Comparison of ENCODE assay signal across 1 cellular context in the genomic region with DNA sequence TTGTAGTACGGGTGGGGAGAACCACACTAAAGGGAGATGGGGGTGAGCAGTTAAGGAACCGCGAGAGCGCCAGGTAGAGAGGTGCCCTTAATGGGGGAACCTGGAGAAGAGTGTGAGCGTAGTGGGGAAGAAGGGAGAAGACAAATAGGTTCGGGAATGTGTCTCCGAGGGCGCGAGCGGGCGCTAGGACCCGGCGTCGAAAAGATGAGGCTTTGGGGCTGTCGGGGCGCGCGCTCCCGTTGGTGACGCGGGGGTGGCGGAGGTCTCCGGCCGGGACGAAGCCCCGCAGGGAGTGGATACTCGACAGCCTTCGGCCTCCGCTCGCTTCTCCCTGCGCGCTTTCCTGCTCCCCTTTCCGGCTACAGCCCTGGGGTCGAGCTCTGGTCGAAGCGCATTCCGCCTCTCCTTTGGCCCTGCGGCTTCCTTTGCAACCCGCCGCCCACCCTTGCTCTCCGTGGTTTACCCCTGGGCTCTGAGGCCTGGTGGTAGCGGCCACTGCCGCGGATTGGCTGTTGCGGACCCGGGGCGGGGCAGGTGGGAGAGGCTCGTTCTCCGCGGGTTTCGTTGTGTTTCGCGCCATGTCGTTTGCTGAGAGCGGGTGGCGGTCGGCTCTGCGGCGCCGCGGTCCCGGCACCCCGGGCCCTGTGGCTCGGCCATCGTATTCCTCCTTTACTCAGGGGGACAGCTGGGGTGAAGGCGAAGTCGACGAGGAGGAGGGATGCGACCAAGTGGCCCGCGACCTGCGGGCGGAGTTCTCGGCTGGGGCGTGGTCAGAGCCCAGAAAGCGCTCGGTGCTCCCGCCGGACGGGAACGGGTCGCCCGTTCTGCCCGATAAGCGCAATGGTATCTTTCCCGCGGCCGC.
TF ChIP-seq lines count a peak whose summit lies in the region.

Gene ARL6IP6, plus strand, starts transcription at position 574 of the 862 bp plus-strand sequence. Its CDS starts 5 bp downstream, at position 579.

TF ChIP-seq in HepG2, 621 proteins besides CTCF, POLR2A, EP300 and RAD21 (continued from another document and continues in another):
- TF ChIP-seq, protein P1, sequence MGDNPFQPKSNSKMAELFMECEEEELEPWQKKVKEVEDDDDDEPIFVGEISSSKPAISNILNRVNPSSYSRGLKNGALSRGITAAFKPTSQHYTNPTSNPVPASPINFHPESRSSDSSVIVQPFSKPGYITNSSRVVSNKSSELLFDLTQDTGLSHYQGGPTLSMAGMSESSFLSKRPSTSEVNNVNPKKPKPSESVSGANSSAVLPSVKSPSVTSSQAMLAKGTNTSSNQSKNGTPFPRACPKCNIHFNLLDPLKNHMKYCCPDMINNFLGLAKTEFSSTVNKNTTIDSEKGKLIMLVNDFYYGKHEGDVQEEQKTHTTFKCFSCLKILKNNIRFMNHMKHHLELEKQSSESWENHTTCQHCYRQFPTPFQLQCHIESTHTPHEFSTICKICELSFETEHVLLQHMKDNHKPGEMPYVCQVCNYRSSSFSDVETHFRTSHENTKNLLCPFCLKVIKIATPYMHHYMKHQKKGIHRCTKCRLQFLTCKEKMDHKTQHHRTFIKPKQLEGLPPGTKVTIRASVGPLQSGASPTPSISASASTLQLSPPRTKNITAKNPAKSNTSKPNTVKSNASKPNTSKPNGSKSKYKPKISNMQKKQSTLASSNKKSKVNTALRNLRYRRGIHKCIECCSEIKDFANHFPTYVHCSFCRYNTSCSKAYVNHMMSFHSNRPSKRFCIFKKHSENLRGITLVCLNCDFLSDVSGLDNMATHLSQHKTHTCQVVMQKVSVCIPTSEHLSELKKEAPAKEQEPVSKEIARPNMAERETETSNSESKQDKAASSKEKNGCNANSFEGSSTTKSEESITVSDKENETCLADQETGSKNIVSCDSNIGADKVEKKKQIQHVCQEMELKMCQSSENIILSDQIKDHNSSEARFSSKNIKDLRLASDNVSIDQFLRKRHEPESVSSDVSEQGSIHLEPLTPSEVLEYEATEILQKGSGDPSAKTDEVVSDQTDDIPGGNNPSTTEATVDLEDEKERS (CRISPR knock-in tag; IDR thresholded peaks at IDR 0.05): peak; percentile 51; the same call in 1 of the 2 replicates
- no peak for TF ChIP-seq MTA3 (CRISPR knock-in tag; IDR thresholded peaks at IDR 0.05)
- TF ChIP-seq ZMYM3 (CRISPR knock-in tag; IDR thresholded peaks at IDR 0.05): peak; percentile 11; the same call in 1 of the 2 replicates
- TF ChIP-seq, protein P2, sequence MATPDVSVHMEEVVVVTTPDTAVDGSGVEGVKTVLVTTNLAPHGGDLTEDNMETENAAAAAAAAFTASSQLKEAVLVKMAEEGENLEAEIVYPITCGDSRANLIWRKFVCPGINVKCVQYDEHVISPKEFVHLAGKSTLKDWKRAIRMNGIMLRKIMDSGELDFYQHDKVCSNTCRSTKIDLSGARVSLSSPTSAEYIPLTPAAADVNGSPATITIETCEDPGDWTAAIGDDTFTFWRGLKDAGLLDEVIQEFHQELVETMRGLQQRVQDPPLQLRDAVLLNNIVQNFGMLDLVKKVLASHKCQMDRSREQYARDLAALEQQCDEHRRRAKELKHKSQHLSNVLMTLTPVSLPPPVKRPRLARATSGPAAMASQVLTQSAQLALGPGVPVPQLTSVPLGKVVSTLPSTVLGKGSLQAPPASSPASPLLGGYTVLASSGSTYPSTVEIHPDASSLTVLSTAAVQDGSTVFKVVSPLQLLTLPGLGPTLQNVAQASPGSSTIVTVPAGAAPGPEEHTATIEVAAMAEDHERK (CRISPR knock-in tag; IDR thresholded peaks at IDR 0.05; ENCODE audit: low read depth): no peak
- TF ChIP-seq SOX5 (CRISPR knock-in tag; IDR thresholded peaks at IDR 0.05; ENCODE audit: borderline replicate concordance): no peak
- no peak for TF ChIP-seq PCBP2 (optimal IDR thresholded peaks at IDR 0.05; ENCODE audit: low read depth, low read length, poor library complexity, severe bottlenecking)
- no peak for TF ChIP-seq ZNF746 (CRISPR knock-in tag; IDR thresholded peaks at IDR 0.05)
- no peak; the same call in none of the 2 replicates for TF ChIP-seq ZNF724P (CRISPR knock-in tag; IDR thresholded peaks at IDR 0.05; ENCODE audit: borderline replicate concordance)
- TF ChIP-seq SP5 (CRISPR knock-in tag; IDR thresholded peaks at IDR 0.05; ENCODE audit: borderline replicate concordance, low read depth): peak; percentile 94
- TF ChIP-seq NCOA5 (CRISPR knock-in tag; IDR thresholded peaks at IDR 0.05): no peak
- TF ChIP-seq ZNF616 (CRISPR knock-in tag; IDR thresholded peaks at IDR 0.05; ENCODE audit: low read depth): 0 out of 2 replicates have a peak, but pooled peaks have one; percentile 60
- TF ChIP-seq DRAP1 (CRISPR knock-in tag; IDR thresholded peaks at IDR 0.05): peak; percentile 59; the same call in 1 of the 2 replicates
- TF ChIP-seq AFF4 (CRISPR knock-in tag; IDR thresholded peaks at IDR 0.05): no peak
- peak; percentile 62 for TF ChIP-seq TAF15 (IDR thresholded peaks at IDR 0.05; ENCODE audit: low read depth, low read length, poor library complexity, severe bottlenecking)
- no peak for TF ChIP-seq ZNF546 (CRISPR knock-in tag; conservative IDR thresholded peaks at IDR 0.05)
- TF ChIP-seq GATAD1 (CRISPR knock-in tag; IDR thresholded peaks at IDR 0.05): peak; percentile 70
- TF ChIP-seq, protein P3, sequence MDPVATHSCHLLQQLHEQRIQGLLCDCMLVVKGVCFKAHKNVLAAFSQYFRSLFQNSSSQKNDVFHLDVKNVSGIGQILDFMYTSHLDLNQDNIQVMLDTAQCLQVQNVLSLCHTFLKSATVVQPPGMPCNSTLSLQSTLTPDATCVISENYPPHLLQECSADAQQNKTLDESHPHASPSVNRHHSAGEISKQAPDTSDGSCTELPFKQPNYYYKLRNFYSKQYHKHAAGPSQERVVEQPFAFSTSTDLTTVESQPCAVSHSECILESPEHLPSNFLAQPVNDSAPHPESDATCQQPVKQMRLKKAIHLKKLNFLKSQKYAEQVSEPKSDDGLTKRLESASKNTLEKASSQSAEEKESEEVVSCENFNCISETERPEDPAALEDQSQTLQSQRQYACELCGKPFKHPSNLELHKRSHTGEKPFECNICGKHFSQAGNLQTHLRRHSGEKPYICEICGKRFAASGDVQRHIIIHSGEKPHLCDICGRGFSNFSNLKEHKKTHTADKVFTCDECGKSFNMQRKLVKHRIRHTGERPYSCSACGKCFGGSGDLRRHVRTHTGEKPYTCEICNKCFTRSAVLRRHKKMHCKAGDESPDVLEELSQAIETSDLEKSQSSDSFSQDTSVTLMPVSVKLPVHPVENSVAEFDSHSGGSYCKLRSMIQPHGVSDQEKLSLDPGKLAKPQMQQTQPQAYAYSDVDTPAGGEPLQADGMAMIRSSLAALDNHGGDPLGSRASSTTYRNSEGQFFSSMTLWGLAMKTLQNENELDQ (CRISPR knock-in tag; IDR thresholded peaks at IDR 0.05; ENCODE audit: borderline replicate concordance): no peak
- TF ChIP-seq MBNL3 (CRISPR knock-in tag; conservative IDR thresholded peaks at IDR 0.05): no peak
- TF ChIP-seq CENPT (CRISPR knock-in tag; IDR thresholded peaks at IDR 0.05; ENCODE audit: low read depth): no peak
- TF ChIP-seq SIX1 (CRISPR knock-in tag; IDR thresholded peaks at IDR 0.05; ENCODE audit: borderline replicate concordance): peak; percentile 9; the same call in 1 of the 2 replicates
- TF ChIP-seq ZNF780A (CRISPR knock-in tag; IDR thresholded peaks at IDR 0.05): peak; percentile 95; the same call in 1 of the 2 replicates
- TF ChIP-seq SALL1 (CRISPR knock-in tag; IDR thresholded peaks at IDR 0.05): peak; percentile 66
- no peak; the same call in 1 of the 2 replicates for TF ChIP-seq ZNF737 (CRISPR knock-in tag; IDR thresholded peaks at IDR 0.05; ENCODE audit: borderline replicate concordance)
- TF ChIP-seq PRDM10 (CRISPR knock-in tag; IDR thresholded peaks at IDR 0.05; ENCODE audit: low read depth): peak; percentile 99
- peak; percentile 37; the same call in 1 of the 2 replicates for TF ChIP-seq ZNF761 (CRISPR knock-in tag; conservative IDR thresholded peaks at IDR 0.05)
- peak; percentile 88; the same call in 1 of the 2 replicates for TF ChIP-seq BORCS8-MEF2B (CRISPR knock-in tag; IDR thresholded peaks at IDR 0.05)
- 0 out of 2 replicates have a peak, but pooled peaks have one; percentile 67 for TF ChIP-seq NBN (conservative IDR thresholded peaks at IDR 0.05)
- TF ChIP-seq ZNF564 (CRISPR knock-in tag; IDR thresholded peaks at IDR 0.05): peak; percentile 91
- no peak for TF ChIP-seq CEBPB (IDR thresholded peaks at IDR 0.05; ENCODE audit: borderline replicate concordance, low read depth, low read length)
- no peak for TF ChIP-seq PLRG1 (conservative IDR thresholded peaks at IDR 0.05)
- peak; percentile 69 for TF ChIP-seq HOXA3 (CRISPR knock-in tag; IDR thresholded peaks at IDR 0.05)
- TF ChIP-seq ARID4A (CRISPR knock-in tag; IDR thresholded peaks at IDR 0.05; ENCODE audit: borderline replicate concordance): peak; percentile 95
- TF ChIP-seq LCORL (IDR thresholded peaks at IDR 0.05): no peak
- peak; percentile 81 for TF ChIP-seq LCORL (CRISPR knock-in tag; IDR thresholded peaks at IDR 0.05)
- TF ChIP-seq XBP1 (CRISPR knock-in tag; IDR thresholded peaks at IDR 0.05): no peak
- no peak for TF ChIP-seq PAF1 (CRISPR knock-in tag; IDR thresholded peaks at IDR 0.05)
- no peak for TF ChIP-seq ZNF7 (CRISPR knock-in tag; IDR thresholded peaks at IDR 0.05)
- no peak for TF ChIP-seq ZNF841 (CRISPR knock-in tag; IDR thresholded peaks at IDR 0.05; ENCODE audit: borderline replicate concordance)
